In genomic region chr5:133969654-133970324, GRCh38 we compare ENCODE assay signal across 2 cellular contexts.
TF ChIP-seq lines count a peak whose summit lies in the region.

No MANE protein-coding gene starts in this region.

TF ChIP-seq in GM23338, 12 proteins besides CTCF, POLR2A, EP300 and RAD21 (continued from another document):
- no peak for TF ChIP-seq ZNF462 (CRISPR knock-in tag; IDR thresholded peaks at IDR 0.05)
- no peak for TF ChIP-seq STAT1 (IDR thresholded peaks at IDR 0.05; ENCODE audit: unreplicated experiment)
- no peak for TF ChIP-seq ETS1 (IDR thresholded peaks at IDR 0.05)
- no peak for TF ChIP-seq NANOG (IDR thresholded peaks at IDR 0.05; ENCODE audit: borderline replicate concordance)
- no peak for TF ChIP-seq EZH2 (IDR thresholded peaks at IDR 0.05; ENCODE audit: low read depth, unreplicated experiment)
- TF ChIP-seq ZNF114 (CRISPR knock-in tag; IDR thresholded peaks at IDR 0.05), result no peak
- no peak for TF ChIP-seq EZH2phosphoT487 (IDR thresholded peaks at IDR 0.05; ENCODE audit: unreplicated experiment)
- no peak for TF ChIP-seq POLR2AphosphoS5 (IDR thresholded peaks at IDR 0.05; ENCODE audit: low read depth)
- no peak for TF ChIP-seq REST (IDR thresholded peaks at IDR 0.05; ENCODE audit: unreplicated experiment)
- TF ChIP-seq ZNF331 (CRISPR knock-in tag; IDR thresholded peaks at IDR 0.05; ENCODE audit: low read depth), result no peak
- no peak for TF ChIP-seq JUNB (IDR thresholded peaks at IDR 0.05; ENCODE audit: unreplicated experiment)

TF ChIP-seq in liver, 16 proteins besides CTCF, POLR2A, EP300 and RAD21 (continued from another document):
- TF ChIP-seq ZBTB33 (IDR thresholded peaks at IDR 0.05) (peak; percentile 17), JUND (IDR thresholded peaks at IDR 0.05) (peak; percentile 57 to 72), NR2F2 (IDR thresholded peaks at IDR 0.05) (no peak), ATF3 (IDR thresholded peaks at IDR 0.05) (peak; percentile 60), MAX (IDR thresholded peaks at IDR 0.05) (no peak), TAF1 (conservative IDR thresholded peaks at IDR 0.05) (no peak)
